In the genomic region with DNA sequence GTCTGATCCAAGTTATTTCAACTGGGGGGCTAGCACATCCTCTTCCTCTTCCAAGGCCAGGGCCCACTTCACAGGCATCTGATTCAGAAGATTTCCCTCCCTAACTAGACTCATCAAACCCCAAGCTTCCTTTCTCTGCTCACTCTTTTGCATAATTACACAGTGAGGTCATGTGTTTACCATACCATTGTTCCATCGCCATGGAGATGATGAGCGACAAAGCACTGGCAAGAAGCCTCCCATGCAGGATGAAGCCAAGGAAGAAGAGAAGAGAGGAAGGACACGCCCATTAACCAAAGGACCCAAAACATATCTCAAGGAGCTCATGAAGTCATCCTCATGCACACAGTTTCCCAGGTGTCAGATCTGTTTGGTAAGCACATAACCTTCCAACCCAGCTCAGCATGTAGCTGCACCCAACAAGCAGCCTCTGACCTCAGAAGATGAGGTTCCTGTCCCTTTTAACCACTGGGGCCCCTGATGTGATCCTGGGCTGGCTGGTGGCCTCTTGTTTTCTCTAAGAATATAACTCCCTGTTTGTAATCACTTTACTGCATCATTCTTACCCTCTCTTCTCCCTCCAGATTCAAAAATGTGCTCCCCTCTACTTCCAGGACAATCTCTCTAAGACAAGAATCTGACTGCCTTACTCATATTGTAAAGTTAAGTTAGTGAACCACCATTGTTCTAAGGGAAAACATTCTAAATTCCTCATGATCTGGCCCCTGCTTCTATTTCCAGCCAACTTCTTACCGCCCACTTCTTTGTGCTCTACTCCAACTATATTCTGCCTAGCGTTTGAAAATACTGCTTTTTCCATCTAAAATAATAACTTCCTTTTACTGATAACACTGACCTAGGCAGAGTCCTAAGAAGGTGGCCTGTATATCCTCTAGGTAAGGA, we compare ENCODE assay signal across 1 cellular context.
A peak's percentile ranks its signal among the peaks of the same experiment; 100 is the strongest.
TF ChIP-seq lines count a peak whose summit lies in the region.

No MANE protein-coding gene starts in this region.

TF ChIP-seq in HEK293, 187 proteins besides CTCF, POLR2A, EP300 and RAD21 (continued from another document):
- TF ChIP-seq ZBTB17 (tag by site-specific recombination; IDR thresholded peaks at IDR 0.05) = peak; percentile 62
- TF ChIP-seq ZFP69B (tag by site-specific recombination; IDR thresholded peaks at IDR 0.05) = 0 out of 2 replicates have a peak, but pooled peaks have one; percentile 49
- TF ChIP-seq ZNF335 (tag by site-specific recombination; conservative IDR thresholded peaks at IDR 0.05) = 0 out of 2 replicates have a peak, but pooled peaks have one; percentile 39
- peak; percentile 54 for TF ChIP-seq ZNF629 (tag by site-specific recombination; IDR thresholded peaks at IDR 0.05)
- TF ChIP-seq, protein P1, sequence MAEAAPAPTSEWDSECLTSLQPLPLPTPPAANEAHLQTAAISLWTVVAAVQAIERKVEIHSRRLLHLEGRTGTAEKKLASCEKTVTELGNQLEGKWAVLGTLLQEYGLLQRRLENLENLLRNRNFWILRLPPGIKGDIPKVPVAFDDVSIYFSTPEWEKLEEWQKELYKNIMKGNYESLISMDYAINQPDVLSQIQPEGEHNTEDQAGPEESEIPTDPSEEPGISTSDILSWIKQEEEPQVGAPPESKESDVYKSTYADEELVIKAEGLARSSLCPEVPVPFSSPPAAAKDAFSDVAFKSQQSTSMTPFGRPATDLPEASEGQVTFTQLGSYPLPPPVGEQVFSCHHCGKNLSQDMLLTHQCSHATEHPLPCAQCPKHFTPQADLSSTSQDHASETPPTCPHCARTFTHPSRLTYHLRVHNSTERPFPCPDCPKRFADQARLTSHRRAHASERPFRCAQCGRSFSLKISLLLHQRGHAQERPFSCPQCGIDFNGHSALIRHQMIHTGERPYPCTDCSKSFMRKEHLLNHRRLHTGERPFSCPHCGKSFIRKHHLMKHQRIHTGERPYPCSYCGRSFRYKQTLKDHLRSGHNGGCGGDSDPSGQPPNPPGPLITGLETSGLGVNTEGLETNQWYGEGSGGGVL (tag by site-specific recombination; IDR thresholded peaks at IDR 0.05) = 0 out of 2 replicates have a peak, but pooled peaks have one; percentile 24
- TF ChIP-seq ZNF426 (tag by site-specific recombination; IDR thresholded peaks at IDR 0.05) = no peak
- no peak for TF ChIP-seq ZNF394 (tag by site-specific recombination; IDR thresholded peaks at IDR 0.05; ENCODE audit: borderline replicate concordance)
- TF ChIP-seq, protein P2, sequence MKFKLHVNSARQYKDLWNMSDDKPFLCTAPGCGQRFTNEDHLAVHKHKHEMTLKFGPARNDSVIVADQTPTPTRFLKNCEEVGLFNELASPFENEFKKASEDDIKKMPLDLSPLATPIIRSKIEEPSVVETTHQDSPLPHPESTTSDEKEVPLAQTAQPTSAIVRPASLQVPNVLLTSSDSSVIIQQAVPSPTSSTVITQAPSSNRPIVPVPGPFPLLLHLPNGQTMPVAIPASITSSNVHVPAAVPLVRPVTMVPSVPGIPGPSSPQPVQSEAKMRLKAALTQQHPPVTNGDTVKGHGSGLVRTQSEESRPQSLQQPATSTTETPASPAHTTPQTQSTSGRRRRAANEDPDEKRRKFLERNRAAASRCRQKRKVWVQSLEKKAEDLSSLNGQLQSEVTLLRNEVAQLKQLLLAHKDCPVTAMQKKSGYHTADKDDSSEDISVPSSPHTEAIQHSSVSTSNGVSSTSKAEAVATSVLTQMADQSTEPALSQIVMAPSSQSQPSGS (tag by site-specific recombination; IDR thresholded peaks at IDR 0.05; ENCODE audit: low read depth) = peak; percentile 48
- TF ChIP-seq, protein P3, sequence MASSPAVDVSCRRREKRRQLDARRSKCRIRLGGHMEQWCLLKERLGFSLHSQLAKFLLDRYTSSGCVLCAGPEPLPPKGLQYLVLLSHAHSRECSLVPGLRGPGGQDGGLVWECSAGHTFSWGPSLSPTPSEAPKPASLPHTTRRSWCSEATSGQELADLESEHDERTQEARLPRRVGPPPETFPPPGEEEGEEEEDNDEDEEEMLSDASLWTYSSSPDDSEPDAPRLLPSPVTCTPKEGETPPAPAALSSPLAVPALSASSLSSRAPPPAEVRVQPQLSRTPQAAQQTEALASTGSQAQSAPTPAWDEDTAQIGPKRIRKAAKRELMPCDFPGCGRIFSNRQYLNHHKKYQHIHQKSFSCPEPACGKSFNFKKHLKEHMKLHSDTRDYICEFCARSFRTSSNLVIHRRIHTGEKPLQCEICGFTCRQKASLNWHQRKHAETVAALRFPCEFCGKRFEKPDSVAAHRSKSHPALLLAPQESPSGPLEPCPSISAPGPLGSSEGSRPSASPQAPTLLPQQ (tag by site-specific recombination; IDR thresholded peaks at IDR 0.05) = peak; percentile 71
